ENCODE assay signal across 35 cellular contexts in the genomic region with DNA sequence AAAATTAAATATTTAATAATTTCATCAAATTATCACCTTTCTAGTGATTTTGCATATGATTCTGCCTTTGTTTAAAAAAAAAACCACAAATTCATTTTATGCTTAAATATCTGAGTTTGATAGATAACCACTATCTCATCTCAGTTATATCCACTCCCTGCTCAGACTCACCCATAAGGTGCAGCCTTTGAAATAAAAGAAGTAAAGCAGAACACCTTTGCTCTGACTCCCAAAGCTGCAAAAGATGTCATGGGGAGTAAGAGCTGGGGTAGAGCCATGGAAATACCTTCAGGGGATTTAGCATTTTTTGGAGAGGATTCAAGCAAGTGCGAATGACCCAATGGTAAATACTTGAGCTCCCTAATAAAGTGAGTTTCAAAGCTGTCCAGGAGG. TPM values are rescaled to one million over a fixed set of nuclear protein-coding genes. Genes with fewer than 3 reads are reported as not detected.
"Had no signal": no experiment of that assay in that cellular context is flagged by ENCODE, and none has a peak within 500 bp of the region (broad histone marks: within the 10 kb centered on the region; RNA-seq: fewer than 3 reads in every experiment).

No MANE protein-coding gene starts in this region.

- DNase-seq: activated B cell treated with CpG ODN at 0.5 μM for 24 hours; activated CD4-positive, alpha-beta T cell treated with anti-CD3 and anti-CD28 coated beads for 48 hours; activated CD4-positive, alpha-beta T cell treated with anti-CD3 and anti-CD28 coated beads, Interleukin-2, amount 50 U/mL, for 1 hour; activated CD4-positive, alpha-beta T cell treated with anti-CD3 and anti-CD28 coated beads, Interleukin-2, amount 50 U/mL, for 48 hours; activated CD8-positive, alpha-beta memory T cell treated with anti-CD3 and anti-CD28 coated beads for 24 hours; activated CD8-positive, alpha-beta T cell treated with anti-CD3 and anti-CD28 coated beads for 36 hours; activated effector memory CD4-positive, alpha-beta T cell treated with Interleukin-2 at 50 U/mL for 16 hours; activated gamma-delta T cell treated with Interleukin-2 at 50 U/mL for 16 hours; activated naive CD4-positive, alpha-beta T cell treated with anti-CD3 and anti-CD28 coated beads, Interleukin-2, amount 50 U/mL, for 16 hours; activated naive CD4-positive, alpha-beta T cell treated with Interleukin-2 at 50 U/mL for 16 hours; activated T-cell treated with anti-CD3 and anti-CD28 coated beads, Interleukin-2, amount 50 U/mL, for 4 hours; amniotic stem cell; anterior cingulate cortex; caudate nucleus; cortex of kidney; dermis blood vessel endothelial cell; effector CD4-positive, alpha-beta T cell; effector memory CD8-positive, alpha-beta T cell; esophagus squamous epithelium; foreskin melanocyte; T-cell; T1000; WERI-Rb-1 had no signal

- H3K36me3 ChIP-seq: esophagus squamous epithelium, gastroesophageal sphincter, WERI-Rb-1 had no signal

- H3K27me3 ChIP-seq: esophagus squamous epithelium, gastroesophageal sphincter had no signal

- H3K9me3 Mint-ChIP-seq: activated T-cell treated with anti-CD3 and anti-CD28 coated beads, Interleukin-2, amount 50 U/mL, for 4 hours; activated T-helper 17 cell treated with anti-CD3 and anti-CD28 coated beads, Interleukin-2, amount 50 U/mL, for 72 hours; effector memory CD8-positive, alpha-beta T cell; T-helper 1 cell treated with Interleukin-12 subunit alpha and Interleukin-12 subunit beta and Interleukin-4 antibody, amounts not matched to agents 30 μg/mL and 1 μg/mL, for 36 hours; T-helper 2 cell treated with Interferon-gamma antibody and Interleukin-4, amounts not matched to agents 5 μg/mL and 100 μg/mL, for 36 hours had no signal

- H3K4me3 Mint-ChIP-seq: activated B cell treated with CpG ODN at 0.5 μM for 24 hours; activated CD8-positive, alpha-beta T cell treated with anti-CD3 and anti-CD28 coated beads for 36 hours; activated naive CD8-positive, alpha-beta T cell; activated T-cell treated with anti-CD3 and anti-CD28 coated beads, Interleukin-2, amount 50 U/mL, for 4 hours; activated T-helper 17 cell treated with anti-CD3 and anti-CD28 coated beads, Interleukin-2, amount 50 U/mL, for 72 hours; effector memory CD8-positive, alpha-beta T cell; T-cell; T-helper 1 cell treated with Interleukin-12 subunit alpha and Interleukin-12 subunit beta and Interleukin-4 antibody, amounts not matched to agents 30 μg/mL and 1 μg/mL, for 36 hours; T-helper 2 cell treated with Interferon-gamma antibody and Interleukin-4, amounts not matched to agents 5 μg/mL and 100 μg/mL, for 36 hours had no signal

- H3K27ac Mint-ChIP-seq: activated B cell treated with CpG ODN at 0.5 μM for 24 hours; activated CD8-positive, alpha-beta T cell treated with anti-CD3 and anti-CD28 coated beads for 36 hours; activated T-helper 17 cell treated with anti-CD3 and anti-CD28 coated beads, Interleukin-2, amount 50 U/mL, for 72 hours; effector memory CD8-positive, alpha-beta T cell; T-cell; T-helper 1 cell treated with Interleukin-12 subunit alpha and Interleukin-12 subunit beta and Interleukin-4 antibody, amounts not matched to agents 30 μg/mL and 1 μg/mL, for 36 hours; T-helper 2 cell treated with Interferon-gamma antibody and Interleukin-4, amounts not matched to agents 5 μg/mL and 100 μg/mL, for 36 hours had no signal

- H3K9me3 ChIP-seq: esophagus squamous epithelium, gastroesophageal sphincter had no signal

- ATAC-seq: activated CD4-positive, CD25-positive, alpha-beta regulatory T cell treated with anti-CD3 and anti-CD28 coated beads, Interleukin-2, amount 50 U/mL, for 24 hours; activated CD8-positive, alpha-beta T cell treated with anti-CD3 and anti-CD28 coated beads for 36 hours; activated T-cell treated with anti-CD3 and anti-CD28 coated beads, Interleukin-2, amount 50 U/mL, for 4 hours; activated T-helper 17 cell treated with anti-CD3 and anti-CD28 coated beads, Interleukin-2, amount 50 U/mL, for 72 hours; effector memory CD8-positive, alpha-beta T cell; gastroesophageal sphincter; T-cell had no signal

- H3K4me1 ChIP-seq: gastroesophageal sphincter had no signal

- H3K27ac ChIP-seq: epithelial cell of prostate, esophagus squamous epithelium, gastroesophageal sphincter, WERI-Rb-1 had no signal

- H3K4me3 ChIP-seq: esophagus squamous epithelium, gastroesophageal sphincter had no signal

- H3K4me1 Mint-ChIP-seq: activated B cell treated with CpG ODN at 0.5 μM for 24 hours; activated T-helper 17 cell treated with anti-CD3 and anti-CD28 coated beads, Interleukin-2, amount 50 U/mL, for 72 hours had no signal

- H3K27me3 Mint-ChIP-seq: activated CD8-positive, alpha-beta T cell treated with anti-CD3 and anti-CD28 coated beads for 36 hours; activated naive CD8-positive, alpha-beta T cell; activated T-helper 17 cell treated with anti-CD3 and anti-CD28 coated beads, Interleukin-2, amount 50 U/mL, for 72 hours; effector memory CD8-positive, alpha-beta T cell; T-cell had no signal

- H3K36me3 Mint-ChIP-seq: activated naive CD8-positive, alpha-beta T cell had no signal

RNA-seq across cellular contexts. Expression of a gene that starts 15.1 kb away (rescaled TPM):
- total RNA-seq: activated B cell treated with CpG ODN at 0.5 μM for 24 hours; activated CD8-positive, alpha-beta T cell treated with anti-CD3 and anti-CD28 coated beads for 36 hours; chondrocyte; dermis blood vessel endothelial cell; endothelial cell of umbilical vein; glomerular endothelial cell had no signal

RNA-seq across cellular contexts. Expression of a gene that starts 40.1 kb away (rescaled TPM):
- total RNA-seq: activated B cell treated with CpG ODN at 0.5 μM for 24 hours; activated CD8-positive, alpha-beta T cell treated with anti-CD3 and anti-CD28 coated beads for 36 hours; activated T-cell treated with anti-CD3 and anti-CD28 coated beads, Interleukin-2, amount 50 U/mL, for 4 hours; activated T-helper 17 cell treated with anti-CD3 and anti-CD28 coated beads, Interleukin-2, amount 50 U/mL, for 72 hours; astrocyte; chondrocyte; dermis blood vessel endothelial cell; endothelial cell of umbilical vein; esophagus squamous epithelium; fibroblast of villous mesenchyme; gastroesophageal sphincter; glomerular endothelial cell; T-cell had no signal
